Comparison of ENCODE assay signal across 10 cellular contexts in genomic region chr10:88886557-88886956, GRCh38. TPM values are rescaled to one million over a fixed set of nuclear protein-coding genes. Genes with fewer than 3 reads are reported as not detected.
DNase-seq lines count a peak whose midpoint lies in the region; ATAC-seq and TF ChIP-seq lines count a peak whose summit lies in the region.
"Had no signal": no experiment of that assay in that cellular context is flagged by ENCODE, and none has a peak within 500 bp of the region (broad histone marks: within the 10 kb centered on the region; RNA-seq: fewer than 3 reads in every experiment).

No MANE protein-coding gene starts in this region.

- peaks cover 52 to 97% (median 86%) of the 10 kb centered on the region in 4 donors for H3K4me1 Mint-ChIP-seq in CD4-positive, CD25-positive, alpha-beta regulatory T cell
- H3K4me1 Mint-ChIP-seq in osteocyte (ENCODE audit: unreplicated experiment): peaks cover 48% of the 10 kb centered on the region

- H3K9me3 Mint-ChIP-seq in CD4-positive, CD25-positive, alpha-beta regulatory T cell: no peaks in the 10 kb centered on the region
- no peaks in the 10 kb centered on the region for H3K9me3 Mint-ChIP-seq in osteocyte (ENCODE audit: unreplicated experiment)

- H3K27ac ChIP-seq in CD4-positive, CD25-positive, alpha-beta regulatory T cell (ENCODE audit: insufficient read depth, low read length, poor library complexity, severe bottlenecking): no peak overlapping the region
- H3K27ac ChIP-seq: skin epidermis had no signal

- no peaks in the 10 kb centered on the region for H3K27me3 ChIP-seq in CD4-positive, CD25-positive, alpha-beta regulatory T cell (ENCODE audit: control insufficient read depth, insufficient read depth, low read length)

- no peaks in the 10 kb centered on the region for H3K36me3 ChIP-seq in CD4-positive, CD25-positive, alpha-beta regulatory T cell (ENCODE audit: control insufficient read depth, insufficient read depth, low read length)

- TF ChIP-seq CTCF in osteocyte (IDR thresholded peaks at IDR 0.05): no peak

- H3K4me3 ChIP-seq in CD4-positive, CD25-positive, alpha-beta regulatory T cell (ENCODE audit: low read depth, low read length): peak overlapping the region; percentile 84
- H3K4me3 ChIP-seq: skin epidermis had no signal

- H3K4me1 ChIP-seq in CD4-positive, CD25-positive, alpha-beta regulatory T cell (ENCODE audit: control insufficient read depth, insufficient read depth, low read length, poor library complexity, severe bottlenecking): peaks cover 72% of the 10 kb centered on the region

- H3K27ac Mint-ChIP-seq in CD4-positive, CD25-positive, alpha-beta regulatory T cell: peak overlapping the region in 1 of 3 donors; percentile 98
- H3K27ac Mint-ChIP-seq in osteocyte (ENCODE audit: unreplicated experiment): no peak overlapping the region

- peaks cover 4% of the 10 kb centered on the region for H3K36me3 Mint-ChIP-seq in CD4-positive, CD25-positive, alpha-beta regulatory T cell
- no peaks in the 10 kb centered on the region for H3K36me3 Mint-ChIP-seq in osteocyte (ENCODE audit: unreplicated experiment)

- H3K9me3 ChIP-seq in CD4-positive, CD25-positive, alpha-beta regulatory T cell (ENCODE audit: control insufficient read depth in 2 of 2, low read length in 2 of 2): no peaks in the 10 kb centered on the region

- ATAC-seq in CD4-positive, CD25-positive, alpha-beta regulatory T cell (ENCODE audit: low read depth in 2 of 2): peak; percentile 61 to 63
- ATAC-seq in GM18519 (IDR thresholded peaks at IDR 0.05; ENCODE audit: low FRiP score, unreplicated experiment) (peak; percentile 51), HG02610 (IDR thresholded peaks at IDR 0.05; ENCODE audit: unreplicated experiment) (peak; percentile 71)

- peak overlapping the region in 3 of 4 donors; percentile 47 to 100 (median 51) for H3K4me3 Mint-ChIP-seq in CD4-positive, CD25-positive, alpha-beta regulatory T cell
- H3K4me3 Mint-ChIP-seq in osteocyte (ENCODE audit: unreplicated experiment): no peak overlapping the region

- no peaks in the 10 kb centered on the region for H3K27me3 Mint-ChIP-seq in CD4-positive, CD25-positive, alpha-beta regulatory T cell
- no peaks in the 10 kb centered on the region for H3K27me3 Mint-ChIP-seq in osteocyte (ENCODE audit: unreplicated experiment)

- DNase-seq in CD4-positive, CD25-positive, alpha-beta regulatory T cell: peak in 1 of 3 donors; percentile 49
- DNase-seq in NCI-H69 (lab: John Stamatoyannopoulos, UW): peak; percentile 48
- no peak for DNase-seq in inferior parietal cortex (ENCODE audit: extremely low spot score)
- DNase-seq in SK-N-DZ (ENCODE audit: low spot score): no peak
- no peak for DNase-seq in medulla oblongata (ENCODE audit: extremely low spot score)
- DNase-seq in osteocyte (ENCODE audit: extremely low spot score, unreplicated experiment): no peak
- DNase-seq: EL had no signal

RNA-seq across cellular contexts. Expression of gene STAMBPL1, which starts 6.5 kb away (rescaled TPM):
- 40.5 TPM for total RNA-seq in CD4-positive, CD25-positive, alpha-beta regulatory T cell
- 10 to 100 TPM; 12.2 to 15.3 (median 13.9) TPM for polyA plus RNA-seq in CD4-positive, CD25-positive, alpha-beta regulatory T cell
- polyA plus RNA-seq in SK-N-DZ (2014; cell fraction: cytosol; rRNA removed): 23.1 and 36.5 TPM in 2 replicates
- polyA plus RNA-seq in SK-N-DZ (2014; cell fraction: nucleus; rRNA removed): 33.0 and 40.9 TPM in 2 replicates
- 4.5 and 4.8 TPM in 2 replicates for total RNA-seq in osteocyte

RNA-seq across cellular contexts. Expression of gene ANKRD22, which starts 34.9 kb away (rescaled TPM):
- not detected for total RNA-seq in CD4-positive, CD25-positive, alpha-beta regulatory T cell
- under 1 TPM; 0.10 to 0.20 (median 0.18) TPM for polyA plus RNA-seq in CD4-positive, CD25-positive, alpha-beta regulatory T cell
- polyA plus RNA-seq in SK-N-DZ (2014; cell fraction: cytosol; rRNA removed): not detected in 2 replicates
- polyA plus RNA-seq in SK-N-DZ (2014; cell fraction: nucleus; rRNA removed): not detected in 2 replicates
- total RNA-seq in osteocyte: not detected in 2 replicates
